Comparison of ENCODE assay signal across 9 cellular contexts in genomic region chr2:61443342-61444041, GRCh38. TPM values are rescaled to one million over a fixed set of nuclear protein-coding genes. Genes with fewer than 3 reads are reported as not detected.
DNase-seq lines count a peak whose midpoint lies in the region; ATAC-seq and TF ChIP-seq lines count a peak whose summit lies in the region.
"Had no signal": no experiment of that assay in that cellular context is flagged by ENCODE, and none has a peak within 500 bp of the region (broad histone marks: within the 10 kb centered on the region; RNA-seq: fewer than 3 reads in every experiment).

No MANE protein-coding gene starts in this region.

- ATAC-seq in GM18867 (IDR thresholded peaks at IDR 0.05; ENCODE audit: unreplicated experiment) (peak; percentile 96), HG02678 (IDR thresholded peaks at IDR 0.05; ENCODE audit: unreplicated experiment) (peak; percentile 82), mucosa of descending colon (peak; percentile 94)

- no peak overlapping the region for H3K4me3 ChIP-seq in NB4 (ENCODE audit: low read depth, low read length)
- no peak overlapping the region for H3K4me3 ChIP-seq in mucosa of descending colon
- no peak overlapping the region for H3K4me3 ChIP-seq in SJCRH30

- H3K4me1 ChIP-seq in mucosa of descending colon (ENCODE audit: low read depth) (peaks cover 25% of the 10 kb centered on the region), SJCRH30 (no peaks in the 10 kb centered on the region)

- DNase-seq in NB4 (ENCODE audit: low read depth): peak; percentile 32
- DNase-seq in mucosa of descending colon: no peak
- no peak for DNase-seq in SHP77 (lab: John Stamatoyannopoulos, UW)
- no peak for DNase-seq in SJCRH30
- no peak for DNase-seq in central memory CD4-positive, alpha-beta T cell
- DNase-seq in NCI-H2029 treated with DMSO at 0.1 percent for 48 hours (lab: John Stamatoyannopoulos, UW): no peak

- no peaks in the 10 kb centered on the region for H3K36me3 ChIP-seq in mucosa of descending colon (ENCODE audit: low read depth)
- H3K36me3 ChIP-seq in SJCRH30: peaks cover 6% of the 10 kb centered on the region; the same call in 1 of the 2 replicates

- intact Hi-C loops in mucosa of descending colon (cut with DNase I, micrococcal nuclease): no loop called here

- TF ChIP-seq CTCF in NB4 (IDR thresholded peaks at IDR 0.05; ENCODE audit: low read depth, low read length): no peak
- no peak for TF ChIP-seq CTCF in mucosa of descending colon (IDR thresholded peaks at IDR 0.05)

- H3K9me3 ChIP-seq in mucosa of descending colon (no peaks in the 10 kb centered on the region), SJCRH30 (replicated peaks) (no peaks in the 10 kb centered on the region)

- no peaks in the 10 kb centered on the region for H3K27me3 ChIP-seq in SJCRH30

- TF ChIP-seq POLR2A in NB4 (IDR thresholded peaks at IDR 0.05; ENCODE audit: extremely low read depth, insufficient read length): no peak

- no peak overlapping the region for H3K27ac ChIP-seq in SJCRH30
- H3K27ac ChIP-seq: HL-60 had no signal

RNA-seq across cellular contexts. Expression of gene USP34, which starts 27.4 kb away (rescaled TPM):
- 100 to 1,000 TPM in 1 of 3 donors, 10 to 100 TPM in 2; 67.9 to 132 (median 88.4) TPM for total RNA-seq in mucosa of descending colon
- total RNA-seq in SJCRH30 (2014; rRNA removed; shearing (Covaris generic)): 112 and 133 TPM in 2 replicates
